Comparison of ENCODE assay signal across 17 cellular contexts in genomic region chr2:225937625-225938024, GRCh38.
A peak's percentile ranks its signal among the peaks of the same experiment; 100 is the strongest.
DNase-seq lines count a peak whose midpoint lies in the region; ATAC-seq and TF ChIP-seq lines count a peak whose summit lies in the region.
"Had no signal": no experiment of that assay in that cellular context is flagged by ENCODE, and none has a peak within 500 bp of the region (broad histone marks: within the 10 kb centered on the region; RNA-seq: fewer than 3 reads in every experiment).

No MANE protein-coding gene starts in this region.

- CTCF ChIA-PET in SK-N-SH (lab: Yijun Ruan, JAX), result no interaction called here
- CTCF ChIA-PET in RWPE1 (lab: Yijun Ruan, JAX), result no interaction called here

- no peaks in the 10 kb centered on the region for H3K9me3 ChIP-seq in SK-N-SH
- H3K9me3 ChIP-seq: lower lobe of right lung had no signal

- H2AFZ ChIP-seq in SK-N-SH (ENCODE audit: low read depth), result no peak overlapping the region

- no peaks in the 10 kb centered on the region for H3K36me3 ChIP-seq in SK-N-SH (replicated peaks in 1 of 2; ENCODE audit: control insufficient read depth in 1 of 2, insufficient read depth in 2 of 2, low read length in 1 of 2)
- H3K36me3 ChIP-seq: lower lobe of right lung had no signal

- H3K27me3 ChIP-seq in SK-N-SH (ENCODE audit: insufficient read depth), result no peaks in the 10 kb centered on the region

- no peak overlapping the region for H3K4me2 ChIP-seq in SK-N-SH

- no peaks in the 10 kb centered on the region for H3F3A ChIP-seq in SK-N-SH (replicated peaks; ENCODE audit: insufficient read depth)

- H4K20me1 ChIP-seq in SK-N-SH (ENCODE audit: insufficient read depth), result no peaks in the 10 kb centered on the region

- TF ChIP-seq CTCF in SK-N-SH (IDR thresholded peaks at IDR 0.05) (no peak), RWPE1 (conservative IDR thresholded peaks at IDR 0.05; ENCODE audit: low read depth) (no peak)

- no peaks in the 10 kb centered on the region for H3K79me2 ChIP-seq in SK-N-SH (ENCODE audit: insufficient read depth)

- TF ChIP-seq EP300 in SK-N-SH (IDR thresholded peaks at IDR 0.05; ENCODE audit: borderline replicate concordance in 1 of 2, low read depth in 1 of 2, low read length in 1 of 2), result no peak

- no peaks in the 10 kb centered on the region for H3K9me2 ChIP-seq in SK-N-SH

- no peak for TF ChIP-seq RAD21 in SK-N-SH (IDR thresholded peaks at IDR 0.05; ENCODE audit: low read length)

- ATAC-seq in SK-N-SH treated with all-trans-retinoic acid at 6 μM for 48 hours, result no peak
- no peak for ATAC-seq in HG02852 (IDR thresholded peaks at IDR 0.05; ENCODE audit: unreplicated experiment)
- ATAC-seq: esophagus mucosa, lower lobe of right lung, right cardiac atrium had no signal

- DNase-seq in SK-N-SH (no peak), RWPE1 (ENCODE audit: low spot score) (peak; percentile 7), fibroblast of peridontal ligament (ENCODE audit: extremely low read depth) (peak; percentile 44), stromal cell of bone marrow (ENCODE audit: low read depth) (peak; percentile 2), cerebellar cortex (ENCODE audit: low spot score) (no peak)
- DNase-seq in activated CD4-positive, alpha-beta T cell treated with anti-CD3 and anti-CD28 coated beads, Interleukin-2, amount 50 U/mL, for 1 hour, result no peak
- DNase-seq: activated naive CD8-positive, alpha-beta T cell treated with anti-CD3 and anti-CD28 coated beads, Interleukin-2, amount 10 ng/mL, durations not matched to agents 7 days and 5 days; activated T-cell treated with anti-CD3 and anti-CD28 coated beads, Interleukin-2, amount 50 U/mL, for 24 hours; lower lobe of right lung; NCI-H510A; right cardiac atrium; stimulated activated CD4-positive, alpha-beta T cell treated with anti-CD3 and anti-CD28 coated beads, Interleukin-4, amount 100 ng/mL, for 4 hours; T-helper 1 cell had no signal

- no peak overlapping the region for H3K9ac ChIP-seq in SK-N-SH

- no peak overlapping the region for H3K4me3 ChIP-seq in SK-N-SH (ENCODE audit: low read depth in 2 of 2, low read length in 1 of 2)
- H3K4me3 ChIP-seq: coronary artery, lower lobe of right lung had no signal

- H3K4me1 ChIP-seq in SK-N-SH (ENCODE audit: control insufficient read depth in 1 of 2, insufficient read depth in 2 of 2, low read depth in 1 of 2, low read length in 1 of 2), result no peaks in the 10 kb centered on the region
- H3K4me1 ChIP-seq: lower lobe of right lung had no signal

- H3K27ac ChIP-seq in SK-N-SH (ENCODE audit: low read depth in 2 of 2, low read length in 1 of 2), result no peak overlapping the region
- no peak overlapping the region for H3K27ac ChIP-seq in RWPE1
- H3K27ac ChIP-seq: coronary artery, lower lobe of right lung had no signal

- POLR2A ChIA-PET in SK-N-SH (lab: Yijun Ruan, JAX) (no interaction called here), RWPE1 (lab: Yijun Ruan, JAX; ENCODE audit: low non-redundant PET) (no interaction called here)

TF ChIP-seq in SK-N-SH, 30 proteins besides CTCF, POLR2A, EP300 and RAD21:
- TF ChIP-seq TAF1 (IDR thresholded peaks at IDR 0.05; ENCODE audit: borderline replicate concordance, low read depth, low read length) (no peak), TCF12 (IDR thresholded peaks at IDR 0.05) (no peak), REST (IDR thresholded peaks at IDR 0.05; ENCODE audit: low read depth, low read length) (peak; percentile 92), RFX5 (IDR thresholded peaks at IDR 0.05; ENCODE audit: low read length) (no peak), RXRA (IDR thresholded peaks at IDR 0.05; ENCODE audit: borderline replicate concordance, low read depth) (no peak)

TF ChIP-seq in SK-N-SH treated with all-trans-retinoic acid at 6 μM for 48 hours, 23 proteins besides CTCF, POLR2A, EP300 and RAD21:
- TF ChIP-seq ISL1 (CRISPR knock-in tag; IDR thresholded peaks at IDR 0.05) (no peak), CSDC2 (CRISPR knock-in tag; IDR thresholded peaks at IDR 0.05) (no peak), SNAI2 (CRISPR knock-in tag; IDR thresholded peaks at IDR 0.05) (no peak), ZNF70 (CRISPR knock-in tag; IDR thresholded peaks at IDR 0.05) (no peak), CSRNP3 (CRISPR knock-in tag; IDR thresholded peaks at IDR 0.05) (no peak), ZNF8 (CRISPR knock-in tag; IDR thresholded peaks at IDR 0.05) (no peak), PPARA (CRISPR knock-in tag; IDR thresholded peaks at IDR 0.05; ENCODE audit: borderline replicate concordance) (no peak), TCF4 (CRISPR knock-in tag; IDR thresholded peaks at IDR 0.05; ENCODE audit: borderline replicate concordance) (no peak), PATZ1 (CRISPR knock-in tag; IDR thresholded peaks at IDR 0.05; ENCODE audit: borderline replicate concordance) (no peak), ZNF565 (CRISPR knock-in tag; conservative IDR thresholded peaks at IDR 0.05; ENCODE audit: low read depth) (no peak), RARB (CRISPR knock-in tag; IDR thresholded peaks at IDR 0.05) (no peak), ESRRG (CRISPR knock-in tag; IDR thresholded peaks at IDR 0.05) (no peak), BACH2 (CRISPR knock-in tag; IDR thresholded peaks at IDR 0.05; ENCODE audit: borderline replicate concordance) (no peak), GLIS3 (CRISPR knock-in tag; IDR thresholded peaks at IDR 0.05) (no peak), ARNTL (CRISPR knock-in tag; IDR thresholded peaks at IDR 0.05; ENCODE audit: borderline replicate concordance, low read depth) (no peak), TOX (CRISPR knock-in tag; IDR thresholded peaks at IDR 0.05; ENCODE audit: borderline replicate concordance) (no peak), ZC3H10 (CRISPR knock-in tag; IDR thresholded peaks at IDR 0.05) (no peak)
- TF ChIP-seq, protein P1, sequence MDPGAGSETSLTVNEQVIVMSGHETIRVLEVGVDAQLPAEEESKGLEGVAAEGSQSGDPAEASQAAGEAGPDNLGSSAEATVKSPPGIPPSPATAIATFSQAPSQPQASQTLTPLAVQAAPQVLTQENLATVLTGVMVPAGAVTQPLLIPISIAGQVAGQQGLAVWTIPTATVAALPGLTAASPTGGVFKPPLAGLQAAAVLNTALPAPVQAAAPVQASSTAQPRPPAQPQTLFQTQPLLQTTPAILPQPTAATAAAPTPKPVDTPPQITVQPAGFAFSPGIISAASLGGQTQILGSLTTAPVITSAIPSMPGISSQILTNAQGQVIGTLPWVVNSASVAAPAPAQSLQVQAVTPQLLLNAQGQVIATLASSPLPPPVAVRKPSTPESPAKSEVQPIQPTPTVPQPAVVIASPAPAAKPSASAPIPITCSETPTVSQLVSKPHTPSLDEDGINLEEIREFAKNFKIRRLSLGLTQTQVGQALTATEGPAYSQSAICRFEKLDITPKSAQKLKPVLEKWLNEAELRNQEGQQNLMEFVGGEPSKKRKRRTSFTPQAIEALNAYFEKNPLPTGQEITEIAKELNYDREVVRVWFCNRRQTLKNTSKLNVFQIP (CRISPR knock-in tag; IDR thresholded peaks at IDR 0.05; ENCODE audit: borderline replicate concordance, low read depth), result no peak

Comparison
In these comparisons a context has a peak if more than half of its experiments do, and no peak if none do; other contexts are left out.
1. DNase-seq: peak in RWPE1 (single experiment), fibroblast of peridontal ligament (single experiment) and stromal cell of bone marrow (single experiment); none in SK-N-SH (single experiment), activated CD4-positive, alpha-beta T cell treated with anti-CD3 and anti-CD28 coated beads, Interleukin-2, amount 50 U/mL, for 1 hour (single experiment) and cerebellar cortex (single experiment).